Comparison of ENCODE assay signal across 18 cellular contexts in the genomic region with DNA sequence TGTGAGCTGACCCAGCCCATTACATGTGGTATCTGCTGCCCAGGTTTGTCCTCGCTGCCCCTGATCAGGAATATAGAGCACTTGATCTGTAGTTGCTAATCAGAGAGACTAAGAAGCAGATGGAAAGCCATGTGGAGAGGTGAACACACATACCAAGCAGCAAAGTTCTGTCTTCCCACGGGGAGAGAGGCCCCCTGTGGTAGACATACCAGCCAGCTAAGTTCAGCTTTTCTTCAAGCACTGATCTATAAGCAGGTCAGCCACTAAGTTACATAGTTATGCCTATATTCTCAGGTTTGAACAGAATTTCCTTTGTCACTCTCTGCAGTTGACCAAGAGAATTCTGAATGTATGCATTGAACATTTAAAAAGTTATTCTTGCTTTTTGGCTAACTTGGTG.
"Had no signal": no experiment of that assay in that cellular context is flagged by ENCODE, and none has a peak within 500 bp of the region (broad histone marks: within the 10 kb centered on the region; RNA-seq: fewer than 3 reads in every experiment).

No MANE protein-coding gene starts in this region.

- ATAC-seq: left colon, mucosa of descending colon, sciatic nerve had no signal

- H3K36me3 ChIP-seq: neutrophil, spleen, suprapubic skin, thyroid gland had no signal

- H3K4me2 ChIP-seq: hepatocyte had no signal

- H2AFZ ChIP-seq: hepatocyte had no signal

- FAIRE-seq: urothelium cell line had no signal

- H3K4me1 ChIP-seq: spleen, suprapubic skin, thyroid gland had no signal

- DNase-seq: cortex of kidney; dorsolateral prefrontal cortex; effector CD8-positive, alpha-beta T cell; foreskin melanocyte; head of caudate nucleus; left colon; mammary epithelial cell; mucosa of descending colon; naive thymus-derived CD8-positive, alpha-beta T cell; posterior cingulate gyrus; spleen; stimulated activated naive CD4-positive, alpha-beta T cell; thyroid gland had no signal

- H3K27ac ChIP-seq: dorsolateral prefrontal cortex, hepatocyte, neutrophil, spleen, suprapubic skin, thyroid gland had no signal

- H3K79me2 ChIP-seq: hepatocyte had no signal

- H3K9me3 ChIP-seq: mucosa of descending colon, neutrophil, spleen, suprapubic skin, thyroid gland had no signal

- H3K27me3 ChIP-seq: dorsolateral prefrontal cortex, hepatocyte, neutrophil, spleen, suprapubic skin, thyroid gland had no signal

- H3K4me3 ChIP-seq: dorsolateral prefrontal cortex, hepatocyte, mucosa of descending colon, spleen, suprapubic skin, thyroid gland had no signal
